23 cellular contexts compared by ENCODE assay signal in genomic region chr14:91882776-91883175, GRCh38. TPM values are rescaled to one million over a fixed set of nuclear protein-coding genes. Genes with fewer than 3 reads are reported as not detected.
DNase-seq lines count a peak whose midpoint lies in the region; ATAC-seq and TF ChIP-seq lines count a peak whose summit lies in the region.
"Had no signal": no experiment of that assay in that cellular context is flagged by ENCODE, and none has a peak within 500 bp of the region (broad histone marks: within the 10 kb centered on the region; RNA-seq: fewer than 3 reads in every experiment).

No MANE protein-coding gene starts in this region.

- intact Hi-C loops in breast epithelium (cut with DNase I; ENCODE audit: low total_unique reads): no loop called here

- POLR2A ChIA-PET in CD8-positive, alpha-beta memory T cell (lab: Charles Lee): interaction anchor here (0.6 to 1.4 kb wide), 4 partner anchors 10 to 37 kb away, joined by 3 to 6 read pairs (median 3); partner anchors contain the start of gene TC2N
- POLR2A ChIA-PET in naive thymus-derived CD8-positive, alpha-beta T cell (lab: Charles Lee): interaction anchor here (0.5 to 4.7 kb wide), 7 partner anchors 9 to 87 kb away, joined by 3 to 59 read pairs (median 3); partner anchors contain the start of gene TC2N

- H3K27ac ChIP-seq in CD8-positive, alpha-beta memory T cell (ENCODE audit: low read depth, low read length): no peak overlapping the region
- H3K27ac ChIP-seq in breast epithelium (peak overlapping the region; percentile 72 to 87), thoracic aorta (peak overlapping the region; percentile 64 to 71)
- H3K27ac ChIP-seq: BLaER1 treated with 17β-estradiol and CSF1 and Interleukin-3, amounts not matched to agents 10 nM and 100 nM; neural progenitor cell had no signal

- peak overlapping the region in 5 of 8 donors; percentile 23 to 68 (median 26) for H3K27ac Mint-ChIP-seq in CD8-positive, alpha-beta memory T cell
- H3K27ac Mint-ChIP-seq in naive thymus-derived CD8-positive, alpha-beta T cell: peak overlapping the region in 7 of 10 donors; percentile 52 to 80 (median 72)
- H3K27ac Mint-ChIP-seq: activated CD8-positive, alpha-beta T cell treated with anti-CD3 and anti-CD28 coated beads for 36 hours; activated naive CD4-positive, alpha-beta T cell treated with anti-CD3 and anti-CD28 coated beads, Interleukin-2, amount 50 U/mL, for 72 hours; activated T-helper 2 cell treated with anti-CD3 and anti-CD28 coated beads, Interferon-gamma antibody, Interleukin-2, Interleukin-4, amounts not matched to agents 10 μg/mL and 5 μg/mL and 100 μg/mL, durations not matched to agents 14 hours and 24 hours and 36 hours; dendritic cell treated with granulocyte-macrophage colony-stimulating factor and Interleukin-4, amounts not matched to agents 40 ng/mL and 50 ng/mL, for 4 days; neural progenitor cell had no signal

- TF ChIP-seq POLR2A in breast epithelium (IDR thresholded peaks at IDR 0.05): no peak

- H3K4me3 ChIP-seq in CD8-positive, alpha-beta memory T cell (ENCODE audit: low read length): no peak overlapping the region
- peak overlapping the region in 1 of 3 donors; percentile 2 for H3K4me3 ChIP-seq in breast epithelium
- no peak overlapping the region for H3K4me3 ChIP-seq in thoracic aorta
- H3K4me3 ChIP-seq: BLaER1 treated with 17β-estradiol and CSF1 and Interleukin-3, amounts not matched to agents 10 nM and 100 nM; neural progenitor cell; transverse colon had no signal

- no peaks in the 10 kb centered on the region for H3K27me3 Mint-ChIP-seq in CD8-positive, alpha-beta memory T cell
- no peaks in the 10 kb centered on the region for H3K27me3 Mint-ChIP-seq in naive thymus-derived CD8-positive, alpha-beta T cell
- H3K27me3 Mint-ChIP-seq: activated CD8-positive, alpha-beta T cell treated with anti-CD3 and anti-CD28 coated beads for 36 hours; dendritic cell treated with granulocyte-macrophage colony-stimulating factor and Interleukin-4, amounts not matched to agents 40 ng/mL and 50 ng/mL, for 4 days had no signal

- H3K4me1 Mint-ChIP-seq in CD8-positive, alpha-beta memory T cell: peaks cover 36 to 68% (median 53%) of the 10 kb centered on the region in 3 donors
- peaks cover 27 to 63% (median 50%) of the 10 kb centered on the region in 4 donors for H3K4me1 Mint-ChIP-seq in naive thymus-derived CD8-positive, alpha-beta T cell

- H3K9me3 ChIP-seq in CD8-positive, alpha-beta memory T cell (ENCODE audit: low read length): no peaks in the 10 kb centered on the region
- H3K9me3 ChIP-seq in breast epithelium (no peaks in the 10 kb centered on the region), thoracic aorta (no peaks in the 10 kb centered on the region)
- H3K9me3 ChIP-seq: BLaER1 treated with 17β-estradiol and CSF1 and Interleukin-3, amounts not matched to agents 10 nM and 100 nM; transverse colon had no signal

- peaks cover 0 to 5% (median 0%) of the 10 kb centered on the region in 3 donors for H3K36me3 Mint-ChIP-seq in CD8-positive, alpha-beta memory T cell
- H3K36me3 Mint-ChIP-seq in naive thymus-derived CD8-positive, alpha-beta T cell: no peaks in the 10 kb centered on the region
- H3K36me3 Mint-ChIP-seq: activated naive CD4-positive, alpha-beta T cell treated with anti-CD3 and anti-CD28 coated beads, Interleukin-2, amount 50 U/mL, for 72 hours; neural progenitor cell had no signal

- H3K4me1 ChIP-seq in CD8-positive, alpha-beta memory T cell (ENCODE audit: insufficient read depth, low read length): peaks cover 27% of the 10 kb centered on the region
- H3K4me1 ChIP-seq in breast epithelium (peaks cover 0 to 3% of the 10 kb centered on the region in 2 donors), thoracic aorta (ENCODE audit: control insufficient read depth in 1 of 2, low read depth in 2 of 2) (peaks cover 39 to 74% of the 10 kb centered on the region in 2 donors)
- H3K4me1 ChIP-seq: neural progenitor cell, transverse colon had no signal

- H3K9me3 Mint-ChIP-seq in CD8-positive, alpha-beta memory T cell: no peaks in the 10 kb centered on the region
- H3K9me3 Mint-ChIP-seq in naive thymus-derived CD8-positive, alpha-beta T cell: peaks cover 0 to 3% (median 0%) of the 10 kb centered on the region in 9 donors
- H3K9me3 Mint-ChIP-seq: activated CD8-positive, alpha-beta T cell treated with anti-CD3 and anti-CD28 coated beads for 36 hours; activated naive CD4-positive, alpha-beta T cell treated with anti-CD3 and anti-CD28 coated beads, Interleukin-2, amount 50 U/mL, for 72 hours; activated T-helper 2 cell treated with anti-CD3 and anti-CD28 coated beads, Interferon-gamma antibody, Interleukin-2, Interleukin-4, amounts not matched to agents 10 μg/mL and 5 μg/mL and 100 μg/mL, durations not matched to agents 14 hours and 24 hours and 36 hours; dendritic cell treated with granulocyte-macrophage colony-stimulating factor and Interleukin-4, amounts not matched to agents 40 ng/mL and 50 ng/mL, for 4 days; neural progenitor cell had no signal

- DNase-seq in CD8-positive, alpha-beta memory T cell: no peak
- DNase-seq in breast epithelium (ENCODE audit: low spot score in 2 of 2) (no peak), thoracic aorta (ENCODE audit: low spot score) (no peak), NCI-H1048 (lab: John Stamatoyannopoulos, UW) (no peak)
- peak in 1 of 10 donors; percentile 58 for DNase-seq in naive thymus-derived CD8-positive, alpha-beta T cell
- no peak for DNase-seq in activated effector memory CD4-positive, alpha-beta T cell treated with anti-CD3 and anti-CD28 coated beads, Interleukin-2, amount 50 U/mL, for 16 hours
- DNase-seq: activated CD8-positive, alpha-beta T cell treated with anti-CD3 and anti-CD28 coated beads for 36 hours; anterior cingulate cortex; caudate nucleus; Karpas-422; MV-4-11; NCI-H446 treated with DMSO at 0.1 percent for 48 hours; OCI-M1; stimulated activated naive CD8-positive, alpha-beta T cell treated with anti-CD3 and anti-CD28 coated beads, Interleukin-15, Interleukin-2, amounts not matched to agents 100 U/mL and 50 U/mL, for 24 hours; T-helper 2 cell; transverse colon had no signal

- no peak for TF ChIP-seq CTCF in breast epithelium (IDR thresholded peaks at IDR 0.05)
- no peak for TF ChIP-seq CTCF in thoracic aorta (IDR thresholded peaks at IDR 0.05)

- CTCF ChIA-PET in CD8-positive, alpha-beta memory T cell (lab: Charles Lee): interaction anchor here (1.2 kb wide), 2 partner anchors 9 to 16 kb away, joined by 5 read pairs; partner anchors contain the start of gene TC2N

- ATAC-seq in naive thymus-derived CD8-positive, alpha-beta T cell: no peak
- ATAC-seq in thoracic aorta (ENCODE audit: insufficient number of reproducible peaks, low FRiP score, low read depth) (no peak), GM19395 (IDR thresholded peaks at IDR 0.05; ENCODE audit: unreplicated experiment) (no peak)
- ATAC-seq: activated CD8-positive, alpha-beta T cell treated with anti-CD3 and anti-CD28 coated beads for 36 hours; activated naive CD4-positive, alpha-beta T cell treated with anti-CD3 and anti-CD28 coated beads, Interleukin-2, amount 50 U/mL, for 72 hours; sciatic nerve; stimulated activated naive CD8-positive, alpha-beta T cell treated with anti-CD3 and anti-CD28 coated beads, Interleukin-15, Interleukin-2, amounts not matched to agents 100 U/mL and 50 U/mL, for 24 hours had no signal

- H3K36me3 ChIP-seq in CD8-positive, alpha-beta memory T cell (ENCODE audit: insufficient read depth, low read length): no peaks in the 10 kb centered on the region
- no peaks in the 10 kb centered on the region for H3K36me3 ChIP-seq in breast epithelium
- H3K36me3 ChIP-seq in thoracic aorta: peaks cover 58% of the 10 kb centered on the region
- H3K36me3 ChIP-seq: BLaER1 treated with 17β-estradiol and CSF1 and Interleukin-3, amounts not matched to agents 10 nM and 100 nM; neural progenitor cell; transverse colon had no signal

- no peak overlapping the region for H3K4me3 Mint-ChIP-seq in CD8-positive, alpha-beta memory T cell
- H3K4me3 Mint-ChIP-seq in naive thymus-derived CD8-positive, alpha-beta T cell: no peak overlapping the region
- H3K4me3 Mint-ChIP-seq: activated CD8-positive, alpha-beta T cell treated with anti-CD3 and anti-CD28 coated beads for 36 hours; dendritic cell treated with granulocyte-macrophage colony-stimulating factor and Interleukin-4, amounts not matched to agents 40 ng/mL and 50 ng/mL, for 4 days; neural progenitor cell had no signal

- H3K27me3 ChIP-seq in CD8-positive, alpha-beta memory T cell (ENCODE audit: insufficient read depth, low read length, poor library complexity, severe bottlenecking): no peaks in the 10 kb centered on the region
- H3K27me3 ChIP-seq in breast epithelium: no peaks in the 10 kb centered on the region
- no peaks in the 10 kb centered on the region for H3K27me3 ChIP-seq in thoracic aorta (replicated peaks; ENCODE audit: insufficient read depth)
- H3K27me3 ChIP-seq: BLaER1 treated with 17β-estradiol and CSF1 and Interleukin-3, amounts not matched to agents 10 nM and 100 nM; neural progenitor cell; transverse colon had no signal

RNA-seq across cellular contexts. Expression of gene TC2N, which starts 15.4 kb away (rescaled TPM):
- 10 to 100 TPM; 43.1 to 45.2 TPM for total RNA-seq in CD8-positive, alpha-beta memory T cell
- polyA plus RNA-seq in CD8-positive, alpha-beta memory T cell: 228 TPM
- total RNA-seq in breast epithelium (100 to 1,000 TPM in 2 of 3 donors, 10 to 100 TPM in 1; 36.6 to 169 (median 166) TPM), thoracic aorta (100 to 1,000 TPM; 146 to 172 TPM)
- total RNA-seq in naive thymus-derived CD8-positive, alpha-beta T cell: 100 to 1,000 TPM; 298 to 309 TPM
- polyA plus RNA-seq in naive thymus-derived CD8-positive, alpha-beta T cell: 100 to 1,000 TPM; 125 to 167 (median 160) TPM
